13 cellular contexts compared by ENCODE assay signal in the genomic region with DNA sequence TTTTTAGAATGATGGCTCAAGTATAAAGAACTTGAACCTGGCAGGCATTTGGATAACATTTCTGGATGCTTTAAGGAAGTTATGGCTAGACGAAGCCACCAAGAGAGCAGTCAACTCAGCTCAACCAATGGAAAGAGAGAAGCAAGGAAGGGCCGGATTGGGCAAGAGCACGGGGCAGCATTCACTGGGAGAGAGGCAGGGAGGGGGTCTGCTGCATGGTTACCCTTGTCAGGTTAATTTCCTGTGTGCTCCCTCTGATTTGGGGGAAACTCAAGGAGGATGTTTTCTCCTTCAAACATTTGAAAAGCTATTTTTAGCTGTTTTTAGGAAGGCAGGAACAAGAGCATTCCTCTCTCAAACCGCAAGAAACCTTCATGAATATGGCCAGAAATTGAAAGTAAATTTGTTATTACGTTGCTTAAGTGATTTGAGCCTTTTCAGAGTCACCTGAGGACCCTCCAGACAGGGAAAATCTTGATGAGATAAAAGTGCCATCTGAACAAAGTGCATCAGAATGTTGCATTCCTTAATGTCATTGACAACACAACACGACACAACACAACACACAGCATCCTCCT.
A peak's percentile ranks its signal among the peaks of the same experiment; 100 is the strongest.
DNase-seq lines count a peak whose midpoint lies in the region; ATAC-seq, FAIRE-seq and TF ChIP-seq lines count a peak whose summit lies in the region.
"Had no signal": no experiment of that assay in that cellular context is flagged by ENCODE, and none has a peak within 500 bp of the region (broad histone marks: within the 10 kb centered on the region; RNA-seq: fewer than 3 reads in every experiment).

No MANE protein-coding gene starts in this region.

- CTCF ChIA-PET in WTC11 (lab: Charles Lee) = interaction anchor here (1.2 to 2.2 kb wide), 2 partner anchors 10 to 11 kb away, joined by 3 to 10 read pairs; no protein-coding TSS in a partner anchor

- peak; percentile 85 for ATAC-seq in WTC11
- peak; percentile 78 for ATAC-seq in sciatic nerve
- ATAC-seq in GM19324 (IDR thresholded peaks at IDR 0.05; ENCODE audit: low FRiP score, unreplicated experiment) = no peak
- ATAC-seq in HG02884 (IDR thresholded peaks at IDR 0.05; ENCODE audit: unreplicated experiment) = no peak
- ATAC-seq: activated naive CD4-positive, alpha-beta T cell treated with anti-CD3 and anti-CD28 coated beads, Interleukin-2, amount 50 U/mL, for 72 hours; left lobe of liver had no signal

- no peaks in the 10 kb centered on the region for H3K36me3 Mint-ChIP-seq in WTC11
- H3K36me3 Mint-ChIP-seq: activated naive CD4-positive, alpha-beta T cell treated with anti-CD3 and anti-CD28 coated beads, Interleukin-2, amount 50 U/mL, for 72 hours had no signal

- no peaks in the 10 kb centered on the region for H3K9me3 ChIP-seq in right atrium auricular region

- peaks cover 0 to 6% of the 10 kb centered on the region in 2 donors for H3K4me1 ChIP-seq in right atrium auricular region

- intact Hi-C loops in sciatic nerve (cut with DNase I) = no loop called here

- no peak for FAIRE-seq in HTR-8/SVneo (lab: Jason Lieb, UNC)
- FAIRE-seq: D721Med had no signal

- no peak overlapping the region for H3K4me3 Mint-ChIP-seq in WTC11

- H3K27ac Mint-ChIP-seq in WTC11 = no peak overlapping the region
- H3K27ac Mint-ChIP-seq: activated naive CD4-positive, alpha-beta T cell treated with anti-CD3 and anti-CD28 coated beads, Interleukin-2, amount 50 U/mL, for 72 hours had no signal

- H3K4me1 Mint-ChIP-seq in WTC11 = peaks cover 19% of the 10 kb centered on the region

- no peaks in the 10 kb centered on the region for H3K9me3 Mint-ChIP-seq in WTC11
- H3K9me3 Mint-ChIP-seq: activated naive CD4-positive, alpha-beta T cell treated with anti-CD3 and anti-CD28 coated beads, Interleukin-2, amount 50 U/mL, for 72 hours had no signal

- peak overlapping the region; percentile 20 to 55 for H3K27ac ChIP-seq in right atrium auricular region

- H3K27me3 ChIP-seq in right atrium auricular region = no peaks in the 10 kb centered on the region

- peaks cover 11% of the 10 kb centered on the region for H3K27me3 Mint-ChIP-seq in WTC11 (ENCODE audit: low read depth)

- H3K4me3 ChIP-seq in right atrium auricular region = peak overlapping the region in 1 of 2 donors; percentile 25

- POLR2A ChIA-PET in WTC11 (lab: Charles Lee) = no interaction called here

- H3K36me3 ChIP-seq in right atrium auricular region = no peaks in the 10 kb centered on the region

- DNase-seq in GDM1 (lab: John Stamatoyannopoulos, UW) = peak; percentile 2
- no peak for DNase-seq in WTC11 (ENCODE audit: low spot score)
- no peak for DNase-seq in right atrium auricular region (ENCODE audit: low spot score)
- DNase-seq in sciatic nerve (ENCODE audit: low spot score) = no peak
- DNase-seq in HTR-8/SVneo (ENCODE audit: insufficient read length, low spot score) = no peak
- no peak for DNase-seq in NCI-H1694 treated with DMSO at 0.1 percent for 48 hours (lab: John Stamatoyannopoulos, UW)
- DNase-seq: activated CD4-positive, alpha-beta T cell treated with anti-CD3 and anti-CD28 coated beads for 4 hours; NCI-H1092 treated with DMSO at 0.1 percent for 48 hours had no signal

- TF ChIP-seq CTCF in WTC11 (IDR thresholded peaks at IDR 0.05) (no peak), right atrium auricular region (IDR thresholded peaks at IDR 0.05) (no peak)

TF ChIP-seq in WTC11, 78 proteins besides CTCF, POLR2A, EP300 and RAD21:
- TF ChIP-seq RELA (CRISPR knock-in tag; IDR thresholded peaks at IDR 0.05; ENCODE audit: borderline replicate concordance) = no peak
- TF ChIP-seq, protein P1, sequence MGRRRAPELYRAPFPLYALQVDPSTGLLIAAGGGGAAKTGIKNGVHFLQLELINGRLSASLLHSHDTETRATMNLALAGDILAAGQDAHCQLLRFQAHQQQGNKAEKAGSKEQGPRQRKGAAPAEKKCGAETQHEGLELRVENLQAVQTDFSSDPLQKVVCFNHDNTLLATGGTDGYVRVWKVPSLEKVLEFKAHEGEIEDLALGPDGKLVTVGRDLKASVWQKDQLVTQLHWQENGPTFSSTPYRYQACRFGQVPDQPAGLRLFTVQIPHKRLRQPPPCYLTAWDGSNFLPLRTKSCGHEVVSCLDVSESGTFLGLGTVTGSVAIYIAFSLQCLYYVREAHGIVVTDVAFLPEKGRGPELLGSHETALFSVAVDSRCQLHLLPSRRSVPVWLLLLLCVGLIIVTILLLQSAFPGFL (CRISPR knock-in tag; IDR thresholded peaks at IDR 0.05; ENCODE audit: borderline replicate concordance) = no peak
- TF ChIP-seq, protein P2, sequence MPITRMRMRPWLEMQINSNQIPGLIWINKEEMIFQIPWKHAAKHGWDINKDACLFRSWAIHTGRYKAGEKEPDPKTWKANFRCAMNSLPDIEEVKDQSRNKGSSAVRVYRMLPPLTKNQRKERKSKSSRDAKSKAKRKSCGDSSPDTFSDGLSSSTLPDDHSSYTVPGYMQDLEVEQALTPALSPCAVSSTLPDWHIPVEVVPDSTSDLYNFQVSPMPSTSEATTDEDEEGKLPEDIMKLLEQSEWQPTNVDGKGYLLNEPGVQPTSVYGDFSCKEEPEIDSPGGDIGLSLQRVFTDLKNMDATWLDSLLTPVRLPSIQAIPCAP (CRISPR knock-in tag; IDR thresholded peaks at IDR 0.05) = no peak
- TF ChIP-seq, protein P3, sequence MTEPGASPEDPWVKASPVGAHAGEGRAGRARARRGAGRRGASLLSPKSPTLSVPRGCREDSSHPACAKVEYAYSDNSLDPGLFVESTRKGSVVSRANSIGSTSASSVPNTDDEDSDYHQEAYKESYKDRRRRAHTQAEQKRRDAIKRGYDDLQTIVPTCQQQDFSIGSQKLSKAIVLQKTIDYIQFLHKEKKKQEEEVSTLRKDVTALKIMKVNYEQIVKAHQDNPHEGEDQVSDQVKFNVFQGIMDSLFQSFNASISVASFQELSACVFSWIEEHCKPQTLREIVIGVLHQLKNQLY (CRISPR knock-in tag; IDR thresholded peaks at IDR 0.05) = no peak
- no peak for TF ChIP-seq MXD4 (CRISPR knock-in tag; IDR thresholded peaks at IDR 0.05; ENCODE audit: borderline replicate concordance)
- no peak for TF ChIP-seq TCF7 (CRISPR knock-in tag; IDR thresholded peaks at IDR 0.05; ENCODE audit: low read depth)
- TF ChIP-seq, protein P4, sequence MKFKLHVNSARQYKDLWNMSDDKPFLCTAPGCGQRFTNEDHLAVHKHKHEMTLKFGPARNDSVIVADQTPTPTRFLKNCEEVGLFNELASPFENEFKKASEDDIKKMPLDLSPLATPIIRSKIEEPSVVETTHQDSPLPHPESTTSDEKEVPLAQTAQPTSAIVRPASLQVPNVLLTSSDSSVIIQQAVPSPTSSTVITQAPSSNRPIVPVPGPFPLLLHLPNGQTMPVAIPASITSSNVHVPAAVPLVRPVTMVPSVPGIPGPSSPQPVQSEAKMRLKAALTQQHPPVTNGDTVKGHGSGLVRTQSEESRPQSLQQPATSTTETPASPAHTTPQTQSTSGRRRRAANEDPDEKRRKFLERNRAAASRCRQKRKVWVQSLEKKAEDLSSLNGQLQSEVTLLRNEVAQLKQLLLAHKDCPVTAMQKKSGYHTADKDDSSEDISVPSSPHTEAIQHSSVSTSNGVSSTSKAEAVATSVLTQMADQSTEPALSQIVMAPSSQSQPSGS (CRISPR knock-in tag; IDR thresholded peaks at IDR 0.05; ENCODE audit: borderline replicate concordance, low read depth) = no peak
- no peak for TF ChIP-seq SMAD4 (CRISPR knock-in tag; IDR thresholded peaks at IDR 0.05)
- no peak for TF ChIP-seq RORB (CRISPR knock-in tag; IDR thresholded peaks at IDR 0.05)
- TF ChIP-seq ZNF423 (CRISPR knock-in tag; IDR thresholded peaks at IDR 0.05) = no peak
- TF ChIP-seq, protein P5, sequence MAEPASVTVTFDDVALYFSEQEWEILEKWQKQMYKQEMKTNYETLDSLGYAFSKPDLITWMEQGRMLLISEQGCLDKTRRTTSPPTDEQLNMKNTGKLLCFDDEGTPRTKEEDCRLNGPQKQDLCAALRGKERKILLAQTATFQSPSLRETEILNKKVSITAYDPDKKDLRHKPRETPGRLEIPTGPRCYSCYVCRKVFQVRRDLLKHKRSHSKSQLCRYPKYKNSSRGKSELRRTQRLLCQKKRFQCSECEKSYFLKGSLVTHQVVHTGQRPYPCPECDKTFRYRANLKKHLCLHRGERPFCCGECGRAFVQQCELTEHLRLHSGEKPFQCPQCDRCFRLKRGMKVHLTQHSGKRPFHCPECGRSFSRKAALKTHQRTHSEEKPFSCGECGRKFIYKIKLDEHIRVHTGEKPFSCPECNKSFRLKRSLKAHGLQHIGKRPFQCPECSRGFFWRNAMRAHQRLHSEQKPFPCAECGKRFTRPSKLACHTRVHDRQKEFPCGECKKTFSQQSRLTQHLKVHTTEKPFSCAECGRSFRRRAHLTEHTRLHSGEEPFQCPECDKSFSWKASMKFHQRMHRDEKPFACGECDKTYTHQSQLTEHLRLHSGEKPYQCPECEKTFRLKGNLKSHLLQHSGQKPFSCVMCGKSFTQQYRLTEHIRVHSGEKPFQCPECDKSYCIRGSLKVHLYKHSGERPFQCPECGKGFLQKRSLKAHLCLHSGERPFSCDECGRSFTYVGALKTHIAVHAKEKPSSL (CRISPR knock-in tag; conservative IDR thresholded peaks at IDR 0.05) = no peak
- no peak for TF ChIP-seq GTF2I (CRISPR knock-in tag; conservative IDR thresholded peaks at IDR 0.05)

Comparison
In these comparisons a context has a peak if more than half of its experiments do, and no peak if none do; other contexts are left out.
1. ATAC-seq: peak in WTC11 (single experiment) and sciatic nerve (single experiment); none in GM19324 (single experiment) and HG02884 (single experiment).